Comparison of ENCODE assay signal across 20 cellular contexts in the genomic region with DNA sequence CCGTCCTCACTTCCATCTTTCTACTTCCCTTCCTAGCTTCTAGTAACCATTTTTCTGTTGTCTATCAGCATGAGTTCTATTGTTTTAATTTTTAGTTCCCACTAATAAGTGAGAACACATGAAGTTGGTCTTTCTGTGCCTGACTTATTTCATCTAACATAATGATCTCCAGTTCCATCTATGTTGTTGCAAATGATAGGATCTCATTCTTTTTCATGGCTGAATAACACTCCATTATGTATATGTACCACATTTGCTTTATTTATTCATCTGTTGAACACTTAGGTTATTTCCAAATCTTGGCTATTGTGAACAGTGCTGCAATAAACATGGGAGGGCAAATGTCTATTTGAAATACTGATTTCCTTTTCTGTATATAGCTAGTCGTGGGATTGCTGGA.
"Had no signal": no experiment of that assay in that cellular context is flagged by ENCODE, and none has a peak within 500 bp of the region (broad histone marks: within the 10 kb centered on the region; RNA-seq: fewer than 3 reads in every experiment).

No MANE protein-coding gene starts in this region.

- ATAC-seq: activated CD8-positive, alpha-beta memory T cell treated with anti-CD3 and anti-CD28 coated beads, Interleukin-2, amount 10 ng/mL, durations not matched to agents 7 days and 5 days; effector memory CD8-positive, alpha-beta T cell; naive thymus-derived CD8-positive, alpha-beta T cell; stimulated activated memory B cell treated with anti-CD40 and anti-IgM and Interleukin-4, amounts not matched to agents 10 μg/mL and 1 μg/mL and 100 μg/mL, for 72 hours had no signal

- H3K4me3 ChIP-seq: hepatocyte, sigmoid colon, testis had no signal

- H3K9me3 ChIP-seq: sigmoid colon, testis had no signal

- H3K27me3 ChIP-seq: hepatocyte, sigmoid colon, testis had no signal

- H3K4me1 ChIP-seq: testis had no signal

- H3K27ac Mint-ChIP-seq: activated CD4-positive, alpha-beta memory T cell treated with anti-CD3 and anti-CD28 coated beads, Interleukin-2, amount 10 ng/mL, durations not matched to agents 7 days and 5 days; activated CD8-positive, alpha-beta memory T cell treated with anti-CD3 and anti-CD28 coated beads, Interleukin-2, amount 10 ng/mL, durations not matched to agents 7 days and 5 days; stimulated activated memory B cell treated with anti-CD40 and anti-IgM and Interleukin-4, amounts not matched to agents 10 μg/mL and 1 μg/mL and 100 μg/mL, for 72 hours; T-helper 2 cell treated with Interferon-gamma antibody and Interleukin-4, amounts not matched to agents 5 μg/mL and 100 μg/mL, for 36 hours; type B pancreatic cell had no signal

- H3K36me3 ChIP-seq: sigmoid colon had no signal

- H3K4me3 Mint-ChIP-seq: activated CD4-positive, alpha-beta memory T cell treated with anti-CD3 and anti-CD28 coated beads, Interleukin-2, amount 10 ng/mL, durations not matched to agents 7 days and 5 days; activated CD8-positive, alpha-beta memory T cell treated with anti-CD3 and anti-CD28 coated beads, Interleukin-2, amount 10 ng/mL, durations not matched to agents 7 days and 5 days; effector memory CD8-positive, alpha-beta T cell; stimulated activated memory B cell treated with anti-CD40 and anti-IgM and Interleukin-4, amounts not matched to agents 10 μg/mL and 1 μg/mL and 100 μg/mL, for 72 hours; T-helper 2 cell treated with Interferon-gamma antibody and Interleukin-4, amounts not matched to agents 5 μg/mL and 100 μg/mL, for 36 hours; type B pancreatic cell had no signal

- H3K27me3 Mint-ChIP-seq: activated CD4-positive, alpha-beta memory T cell treated with anti-CD3 and anti-CD28 coated beads, Interleukin-2, amount 10 ng/mL, durations not matched to agents 7 days and 5 days; activated CD8-positive, alpha-beta memory T cell treated with anti-CD3 and anti-CD28 coated beads, Interleukin-2, amount 10 ng/mL, durations not matched to agents 7 days and 5 days; effector memory CD8-positive, alpha-beta T cell; naive thymus-derived CD8-positive, alpha-beta T cell; stimulated activated memory B cell treated with anti-CD40 and anti-IgM and Interleukin-4, amounts not matched to agents 10 μg/mL and 1 μg/mL and 100 μg/mL, for 72 hours; type B pancreatic cell had no signal

- H3K27ac ChIP-seq: epithelial cell of prostate, hepatocyte, parathyroid adenoma, sigmoid colon, testis had no signal

- DNase-seq: activated CD4-positive, alpha-beta memory T cell treated with anti-CD3 and anti-CD28 coated beads, Interleukin-2, amount 10 ng/mL, durations not matched to agents 7 days and 5 days; activated CD4-positive, alpha-beta T cell treated with anti-CD3 and anti-CD28 coated beads for 48 hours; activated CD4-positive, CD25-positive, alpha-beta regulatory T cell; activated effector memory CD4-positive, alpha-beta T cell treated with Interleukin-2 at 50 U/mL for 16 hours; activated naive CD4-positive, alpha-beta T cell treated with anti-CD3 and anti-CD28 coated beads, Interleukin-2, amount 50 U/mL, for 16 hours; amniotic stem cell; effector memory CD8-positive, alpha-beta T cell; foreskin fibroblast; mesenchymal stem cell; naive thymus-derived CD8-positive, alpha-beta T cell; sigmoid colon; stimulated activated CD4-positive, alpha-beta T cell treated with anti-CD3 and anti-CD28 coated beads, Interleukin-4, amount 100 ng/mL, for 4 hours; testis had no signal

- H3K9me3 Mint-ChIP-seq: activated CD4-positive, alpha-beta memory T cell treated with anti-CD3 and anti-CD28 coated beads, Interleukin-2, amount 10 ng/mL, durations not matched to agents 7 days and 5 days; effector memory CD8-positive, alpha-beta T cell; naive thymus-derived CD8-positive, alpha-beta T cell; stimulated activated memory B cell treated with anti-CD40 and anti-IgM and Interleukin-4, amounts not matched to agents 10 μg/mL and 1 μg/mL and 100 μg/mL, for 72 hours; T-helper 2 cell treated with Interferon-gamma antibody and Interleukin-4, amounts not matched to agents 5 μg/mL and 100 μg/mL, for 36 hours; type B pancreatic cell had no signal
